In genomic region chr7:42794673-42795072, GRCh38 we compare ENCODE assay signal across 24 cellular contexts.
"Had no signal": no experiment of that assay in that cellular context is flagged by ENCODE, and none has a peak within 500 bp of the region (broad histone marks: within the 10 kb centered on the region; RNA-seq: fewer than 3 reads in every experiment).

No MANE protein-coding gene starts in this region.

- H3K36me3 ChIP-seq: stomach, suprapubic skin, thoracic aorta, thyroid gland, tibial artery, tibial nerve, transverse colon, upper lobe of left lung, upper lobe of right lung, uterus, vagina had no signal

- H3K27me3 ChIP-seq: stomach, suprapubic skin, testis, thyroid gland, tibial artery, tibial nerve, transverse colon, upper lobe of left lung, upper lobe of right lung, uterus, vagina had no signal

- DNase-seq: stimulated activated CD4-positive, alpha-beta T cell treated with anti-CD3 and anti-CD28 coated beads, Interleukin-2, amount 100 ng/mL, for 48 hours; stimulated activated CD4-positive, alpha-beta T cell treated with anti-CD3 and anti-CD28 coated beads, Interleukin-4, amount 100 ng/mL, for 1 hour; stimulated activated CD4-positive, alpha-beta T cell treated with anti-CD3 and anti-CD28 coated beads, Interleukin-4, amount 100 ng/mL, for 24 hours; stimulated activated CD4-positive, alpha-beta T cell treated with anti-CD3 and anti-CD28 coated beads, Interleukin-4, amount 100 ng/mL, for 4 hours; stimulated activated CD8-positive, alpha-beta memory T cell treated with anti-CD3 and anti-CD28 coated beads, Interleukin-4, amount 100 ng/mL, for 48 hours; stimulated activated naive B cell treated with anti-CD40 and anti-IgM and Interleukin-4, amounts not matched to agents 10 μg/mL and 1 μg/mL and 100 μg/mL, for 72 hours; stimulated activated naive CD4-positive, alpha-beta T cell; stimulated activated naive CD4-positive, alpha-beta T cell treated with Interleukin-2 at 50 U/mL for 16 hours; stimulated activated naive CD8-positive, alpha-beta T cell treated with anti-CD3 and anti-CD28 coated beads, Interleukin-15, amount 100 ng/mL, for 72 hours; stimulated activated naive CD8-positive, alpha-beta T cell treated with anti-CD3 and anti-CD28 coated beads, Interleukin-15, Interleukin-2, amounts not matched to agents 100 U/mL and 50 U/mL, for 24 hours; stomach; substantia nigra; testis; thyroid gland; tibial artery; transverse colon; trophoblast cell; upper lobe of right lung; uterus had no signal

- H3K4me1 ChIP-seq: stomach, suprapubic skin, testis, thyroid gland, tibial artery, tibial nerve, transverse colon, upper lobe of left lung, upper lobe of right lung, uterus, vagina had no signal

- H3K27ac ChIP-seq: stomach, suprapubic skin, testis, thoracic aorta, thyroid gland, tibial artery, tibial nerve, transverse colon, upper lobe of left lung, upper lobe of right lung, uterus, vagina had no signal

- H3K9me3 ChIP-seq: stomach, suprapubic skin, testis, thoracic aorta, thyroid gland, tibial artery, tibial nerve, transverse colon, upper lobe of left lung, upper lobe of right lung, uterus, vagina had no signal

- H3K4me3 ChIP-seq: stomach, suprapubic skin, testis, thoracic aorta, thyroid gland, tibial artery, tibial nerve, transverse colon, upper lobe of left lung, upper lobe of right lung, uterus, vagina had no signal
